9 cellular contexts compared by ENCODE assay signal in the genomic region with DNA sequence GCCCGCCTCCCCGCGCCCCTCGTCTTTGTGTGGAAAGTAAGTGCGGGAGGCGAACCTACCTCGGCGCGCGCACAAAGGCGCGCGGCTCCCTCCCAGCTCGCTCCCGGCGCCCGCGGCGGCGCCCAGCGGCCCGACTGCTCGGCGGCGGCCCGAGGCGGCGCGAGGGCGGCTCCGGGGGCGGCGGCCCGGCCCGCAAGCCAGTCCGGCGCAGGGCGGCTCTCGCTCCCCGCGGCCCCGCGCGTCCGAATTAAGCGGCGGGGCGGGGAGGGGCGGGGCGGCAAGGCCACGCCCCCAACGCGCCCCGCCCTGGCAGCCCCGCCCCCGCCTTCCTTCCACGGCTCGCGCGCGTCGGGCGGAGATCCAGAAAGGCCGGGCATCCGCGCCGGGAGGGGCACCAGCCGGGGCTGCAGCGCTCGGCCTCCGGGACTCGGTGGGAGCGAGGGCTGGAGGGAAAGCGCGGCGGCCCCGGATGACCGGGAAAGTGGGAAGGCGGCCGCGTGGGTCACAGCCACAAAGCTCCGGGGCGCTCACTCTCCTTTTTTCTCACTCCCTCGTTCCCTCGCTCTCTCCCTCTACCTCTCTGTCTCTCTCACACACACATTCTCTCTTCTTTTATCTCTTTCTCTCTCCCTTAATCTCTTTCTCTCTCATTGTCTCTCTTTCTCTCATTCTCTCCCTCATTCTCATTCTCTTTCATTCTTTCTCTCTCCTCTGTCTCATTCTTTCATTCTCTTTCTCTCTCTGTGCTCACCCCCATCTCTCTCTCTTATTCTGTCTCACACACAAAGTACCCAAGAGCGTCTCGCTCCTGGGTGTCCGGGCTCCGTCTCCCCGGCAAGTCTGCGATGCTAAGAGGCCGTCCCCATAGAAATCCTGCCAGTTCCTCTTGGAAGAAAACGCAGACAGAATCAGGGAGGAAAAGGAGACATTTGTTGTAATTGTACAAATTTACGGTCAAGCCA.
DNase-seq lines count a peak whose midpoint lies in the region; ATAC-seq and TF ChIP-seq lines count a peak whose summit lies in the region.
"Had no signal": no experiment of that assay in that cellular context is flagged by ENCODE, and none has a peak within 500 bp of the region (broad histone marks: within the 10 kb centered on the region; RNA-seq: fewer than 3 reads in every experiment).

No MANE protein-coding gene starts in this region.

- peak overlapping the region; percentile 63 for H3K4me3 ChIP-seq in left lung

- H3K9me3 ChIP-seq in left lung, result no peaks in the 10 kb centered on the region

- H3K27me3 ChIP-seq in left lung, result no peaks in the 10 kb centered on the region

- H3K27ac ChIP-seq in left lung, result peak overlapping the region; percentile 62 to 85

- DNase-seq in NCI-H1417 (lab: John Stamatoyannopoulos, UW) (peak; percentile 70 to 82 (median 77)), NCI-H1417 treated with DMSO at 0.1 percent for 48 hours (lab: John Stamatoyannopoulos, UW) (no peak), NCI-H2107 treated with DMSO at 0.1 percent for 48 hours (lab: John Stamatoyannopoulos, UW; ENCODE audit: unreplicated experiment) (peak; percentile 22), dedifferentiated amniotic fluid mesenchymal stem cell (ENCODE audit: extremely low spot score) (peak; percentile 72), left lung (peak; percentile 82 to 95)
- DNase-seq in activated CD4-positive, alpha-beta T cell treated with anti-CD3 and anti-CD28 coated beads for 48 hours, result peak; percentile 75
- peak; percentile 74 to 75 for DNase-seq in stimulated activated CD4-positive, alpha-beta T cell treated with anti-CD3 and anti-CD28 coated beads, Interleukin-2, amount 100 ng/mL, for 24 hours
- DNase-seq: DND-41 had no signal

- no peak for TF ChIP-seq CTCF in left lung (IDR thresholded peaks at IDR 0.05)

- peaks cover 7 to 58% of the 10 kb centered on the region in 2 donors for H3K4me1 ChIP-seq in left lung

- peak; percentile 59 for ATAC-seq in HG02678 (IDR thresholded peaks at IDR 0.05; ENCODE audit: unreplicated experiment)
- peak; percentile 93 for ATAC-seq in left lung

- intact Hi-C loops in left lung (cut with DNase I), result no loop called here

- H3K36me3 ChIP-seq in left lung, result peaks cover 0 to 19% of the 10 kb centered on the region in 2 donors
